12 cellular contexts compared by ENCODE assay signal in genomic region chr17:82524540-82524939, GRCh38. TPM values are rescaled to one million over a fixed set of nuclear protein-coding genes. Genes with fewer than 3 reads are reported as not detected.
DNase-seq lines count a peak whose midpoint lies in the region; ATAC-seq and TF ChIP-seq lines count a peak whose summit lies in the region.
"Had no signal": no experiment of that assay in that cellular context is flagged by ENCODE, and none has a peak within 500 bp of the region (broad histone marks: within the 10 kb centered on the region; RNA-seq: fewer than 3 reads in every experiment).

No MANE protein-coding gene starts in this region.

- H2AFZ ChIP-seq in mesenchymal stem cell (ENCODE audit: low read depth, low read length): no peak overlapping the region

- no peaks in the 10 kb centered on the region for H3K27me3 ChIP-seq in BLaER1 treated with 17β-estradiol and CSF1 and Interleukin-3, amounts not matched to agents 10 nM and 100 nM
- H3K27me3 ChIP-seq in mesenchymal stem cell (ENCODE audit: control insufficient read depth in 1 of 2, insufficient read depth in 1 of 2, low read length in 2 of 2): no peaks in the 10 kb centered on the region

- TF ChIP-seq CTCF in HEK293 (tag by site-specific recombination; IDR thresholded peaks at IDR 0.05): no peak
- TF ChIP-seq CTCF in coronary artery (IDR thresholded peaks at IDR 0.05): no peak

- H3K4me3 ChIP-seq in BLaER1 treated with 17β-estradiol and CSF1 and Interleukin-3, amounts not matched to agents 10 nM and 100 nM: no peak overlapping the region
- no peak overlapping the region for H3K4me3 ChIP-seq in HEK293 (ENCODE audit: low read depth, low read length)
- no peak overlapping the region for H3K4me3 ChIP-seq in SK-N-MC
- H3K4me3 ChIP-seq in mesenchymal stem cell (ENCODE audit: insufficient read depth in 1 of 2, low read depth in 1 of 2, low read length in 2 of 2): no peak overlapping the region
- H3K4me3 ChIP-seq in coronary artery: no peak overlapping the region

- no peak overlapping the region for H2AK5ac ChIP-seq in mesenchymal stem cell (ENCODE audit: low read length, severe bottlenecking)

- H3K23ac ChIP-seq in mesenchymal stem cell (ENCODE audit: low read length in 2 of 2): no peak overlapping the region

- H2BK12ac ChIP-seq in mesenchymal stem cell (ENCODE audit: low read length in 2 of 2): no peak overlapping the region

- peak overlapping the region in 1 of 2 experiments; percentile 2 for H3K14ac ChIP-seq in mesenchymal stem cell (ENCODE audit: low read length in 2 of 2)

- CTCF ChIA-PET in HEK293 (lab: Yijun Ruan, JAX): interaction anchor here (0.9 kb wide), 1 partner anchor 12 kb away, joined by 4 read pairs; no protein-coding TSS in a partner anchor

- ATAC-seq in GM21381 (IDR thresholded peaks at IDR 0.05; ENCODE audit: unreplicated experiment): no peak

- H4K91ac ChIP-seq in mesenchymal stem cell (ENCODE audit: low read length): no peak overlapping the region

- H2BK15ac ChIP-seq in mesenchymal stem cell (ENCODE audit: low read depth, poor library complexity, severe bottlenecking): no peak overlapping the region

- 77% methylated on average over 4 of the region's 4 CpGs for WGBS in mesenchymal stem cell

- peaks cover 87 to 97% (median 95%) of the 10 kb centered on the region in 11 experiments; a peak in 21 of 22 replicates for H4K20me1 ChIP-seq in BLaER1 treated with 17β-estradiol and CSF1 and Interleukin-3, amounts not matched to agents 10 nM and 100 nM

- peak overlapping the region in 1 of 2 experiments; percentile 33 for H3K18ac ChIP-seq in mesenchymal stem cell (ENCODE audit: low read depth in 1 of 2, low read length in 2 of 2)

- no peak overlapping the region for H2BK5ac ChIP-seq in mesenchymal stem cell (ENCODE audit: low read depth, low read length, poor library complexity, severe bottlenecking)

- H3K4ac ChIP-seq in mesenchymal stem cell (ENCODE audit: low read depth in 1 of 2, low read length in 2 of 2): peak overlapping the region in 1 of 2 experiments; percentile 75

- H3K9me3 ChIP-seq in BLaER1 treated with 17β-estradiol and CSF1 and Interleukin-3, amounts not matched to agents 10 nM and 100 nM (replicated peaks in 1 of 11): no peaks in the 10 kb centered on the region
- H3K9me3 ChIP-seq in HEK293 (ENCODE audit: control insufficient read depth, insufficient read depth, low read depth, low read length): no peaks in the 10 kb centered on the region
- no peaks in the 10 kb centered on the region for H3K9me3 ChIP-seq in SK-N-MC (ENCODE audit: low read depth, low read length)
- H3K9me3 ChIP-seq in mesenchymal stem cell (ENCODE audit: control insufficient read depth, low read length): no peaks in the 10 kb centered on the region

- no peaks in the 10 kb centered on the region for H3K79me1 ChIP-seq in mesenchymal stem cell (replicated peaks; ENCODE audit: low read length, poor library complexity, severe bottlenecking)

- peak overlapping the region in 10 of 11 experiments; percentile 2 to 50 (median 34); a peak in 16 of 22 replicates for H3K4me2 ChIP-seq in BLaER1 treated with 17β-estradiol and CSF1 and Interleukin-3, amounts not matched to agents 10 nM and 100 nM
- no peak overlapping the region for H3K4me2 ChIP-seq in mesenchymal stem cell (ENCODE audit: low read length, poor library complexity, severe bottlenecking)

- peak overlapping the region in 5 of 11 experiments; percentile 19 to 59 (median 30); a peak in 7 of 22 replicates for H3K9ac ChIP-seq in BLaER1 treated with 17β-estradiol and CSF1 and Interleukin-3, amounts not matched to agents 10 nM and 100 nM
- peak overlapping the region; percentile 41 for H3K9ac ChIP-seq in SK-N-MC (ENCODE audit: insufficient read length)
- no peak overlapping the region for H3K9ac ChIP-seq in mesenchymal stem cell (ENCODE audit: low read length)

- H4K8ac ChIP-seq in mesenchymal stem cell (ENCODE audit: low read length): peak overlapping the region; percentile 49

- peaks cover 0 to 33% (median 15%) of the 10 kb centered on the region in 11 experiments; a peak in 15 of 22 replicates for H3K36me3 ChIP-seq in BLaER1 treated with 17β-estradiol and CSF1 and Interleukin-3, amounts not matched to agents 10 nM and 100 nM
- H3K36me3 ChIP-seq in HEK293 (ENCODE audit: control insufficient read depth in 2 of 2, insufficient read depth in 1 of 2, low read length in 2 of 2) (peaks cover 0 to 10% of the 10 kb centered on the region in 2 experiments; a peak in 1 of 3 replicates), SK-N-MC (ENCODE audit: insufficient read depth, low read length) (no peaks in the 10 kb centered on the region), mesenchymal stem cell (ENCODE audit: control insufficient read depth in 1 of 2, insufficient read depth in 2 of 2, low read depth in 1 of 2, low read length in 2 of 2) (no peaks in the 10 kb centered on the region)

- POLR2A ChIA-PET in HEK293 (lab: Yijun Ruan, JAX): no interaction called here

- no peak for DNase-seq in SK-N-MC (ENCODE audit: low read depth, low spot score)
- no peak for DNase-seq in mesenchymal stem cell
- DNase-seq in NCI-H187 treated with DMSO at 0.1 percent for 48 hours (lab: John Stamatoyannopoulos, UW): no peak
- DNase-seq in coronary artery (ENCODE audit: low spot score): no peak
- DNase-seq in dedifferentiated amniotic fluid mesenchymal stem cell (ENCODE audit: extremely low spot score): no peak
- DNase-seq: activated naive CD4-positive, alpha-beta T cell treated with anti-CD3 and anti-CD28 coated beads for 36 hours; effector CD8-positive, alpha-beta T cell; hypothalamus; stimulated activated CD4-positive, alpha-beta T cell treated with anti-CD3 and anti-CD28 coated beads, Interleukin-1b, Interleukin-23, amount 100 ng/mL, for 48 hours had no signal

- peak overlapping the region in 3 of 11 experiments; percentile 11 to 38 (median 36); a peak in 5 of 22 replicates for H3K27ac ChIP-seq in BLaER1 treated with 17β-estradiol and CSF1 and Interleukin-3, amounts not matched to agents 10 nM and 100 nM
- H3K27ac ChIP-seq in HEK293 (ENCODE audit: extremely low read depth, low read depth, low read length) (no peak overlapping the region), SK-N-MC (no peak overlapping the region), mesenchymal stem cell (ENCODE audit: low read length, poor library complexity, severe bottlenecking) (no peak overlapping the region), coronary artery (no peak overlapping the region)

- H2BK120ac ChIP-seq in mesenchymal stem cell (ENCODE audit: low read depth, low read length): no peak overlapping the region

- peaks cover 64 to 85% (median 80%) of the 10 kb centered on the region in 10 experiments for H3K4me1 ChIP-seq in BLaER1 treated with 17β-estradiol and CSF1 and Interleukin-3, amounts not matched to agents 10 nM and 100 nM
- H3K4me1 ChIP-seq in HEK293 (ENCODE audit: control insufficient read depth, insufficient read depth, low read length): peaks cover 29% of the 10 kb centered on the region
- peaks cover 15% of the 10 kb centered on the region for H3K4me1 ChIP-seq in mesenchymal stem cell (ENCODE audit: control insufficient read depth, insufficient read depth, low read depth, low read length)

TF ChIP-seq in HEK293, 187 proteins besides CTCF, POLR2A, EP300 and RAD21 (continues in another document):
- peak; percentile 29; the same call in 1 of the 2 replicates for TF ChIP-seq EGR2 (tag by site-specific recombination; IDR thresholded peaks at IDR 0.05; ENCODE audit: low read depth)
- TF ChIP-seq PATZ1 (tag by site-specific recombination; IDR thresholded peaks at IDR 0.05): peak; percentile 92
- 0 out of 2 replicates have a peak, but pooled peaks have one; percentile 36 for TF ChIP-seq IKZF3 (tag by site-specific recombination; IDR thresholded peaks at IDR 0.05)
- TF ChIP-seq ZNF621 (tag by site-specific recombination; IDR thresholded peaks at IDR 0.05): no peak
- peak; percentile 74 for TF ChIP-seq GLIS2 (tag by site-specific recombination; IDR thresholded peaks at IDR 0.05)
- no peak for TF ChIP-seq ZNF155 (tag by site-specific recombination; IDR thresholded peaks at IDR 0.05)
- TF ChIP-seq ZNF302 (tag by site-specific recombination; IDR thresholded peaks at IDR 0.05; ENCODE audit: low read depth): no peak
- no peak for TF ChIP-seq ZNF335 (tag by site-specific recombination; conservative IDR thresholded peaks at IDR 0.05)
- peak; percentile 19; the same call in 1 of the 2 replicates for TF ChIP-seq WT1 (tag by site-specific recombination; IDR thresholded peaks at IDR 0.05)
- peak; percentile 80 for TF ChIP-seq GLIS1 (tag by site-specific recombination; IDR thresholded peaks at IDR 0.05)
- peak; percentile 75 for TF ChIP-seq ZSCAN4 (tag by site-specific recombination; IDR thresholded peaks at IDR 0.05)
- TF ChIP-seq ZBTB8A (tag by site-specific recombination; IDR thresholded peaks at IDR 0.05): peak; percentile 65; the same call in 1 of the 2 replicates
- TF ChIP-seq ZNF211 (tag by site-specific recombination; IDR thresholded peaks at IDR 0.05; ENCODE audit: low read depth): no peak
- 0 out of 2 replicates have a peak, but pooled peaks have one; percentile 30 for TF ChIP-seq ZEB2 (tag by site-specific recombination; IDR thresholded peaks at IDR 0.05)

RNA-seq across cellular contexts. Expression of gene FOXK2, which starts 5.0 kb away (rescaled TPM):
- 45.8 TPM for polyA plus RNA-seq in mesenchymal stem cell (2013, experiment 1 of 2)
- 46.2 TPM for polyA plus RNA-seq in mesenchymal stem cell (2013, experiment 2 of 2)
